In the genomic region with DNA sequence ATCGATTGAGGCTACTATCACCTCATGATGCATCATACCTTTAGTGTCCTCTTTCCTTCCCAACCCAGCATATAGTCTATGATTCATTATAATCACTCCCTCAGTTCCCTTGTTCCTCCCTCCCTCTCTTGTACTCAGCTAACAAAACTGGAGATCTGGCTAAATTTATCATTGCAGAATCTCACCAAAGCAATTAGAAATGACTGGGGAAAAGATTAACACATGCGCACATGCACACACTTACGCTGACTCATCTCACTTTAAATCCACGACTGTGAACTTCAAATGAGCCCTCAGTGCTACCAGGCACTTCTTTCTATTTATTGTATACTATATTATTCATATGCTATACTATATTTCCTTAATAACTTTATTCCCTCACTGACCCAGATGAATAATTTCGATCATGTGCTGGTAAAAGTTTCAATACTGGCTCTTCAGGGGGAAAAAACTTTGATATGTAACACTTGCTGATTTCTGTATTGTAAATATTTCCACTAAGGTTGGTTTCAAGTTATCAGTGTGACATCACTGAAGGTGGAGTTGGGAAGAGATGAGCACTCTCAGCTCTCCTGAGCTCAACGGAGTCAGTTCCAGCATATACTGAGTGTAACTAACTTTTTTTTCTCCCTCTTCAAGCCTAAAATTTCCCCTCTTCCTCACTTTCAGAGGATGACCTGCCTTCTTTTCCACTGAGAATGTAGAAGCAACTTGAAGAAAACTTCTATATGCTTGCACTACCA, we compare ENCODE assay signal across 1 cellular context.
TF ChIP-seq lines count a peak whose summit lies in the region.

No MANE protein-coding gene starts in this region.

TF ChIP-seq in IMR-90, 13 proteins besides CTCF, POLR2A, EP300 and RAD21:
- TF ChIP-seq NFE2L2 (IDR thresholded peaks at IDR 0.05; ENCODE audit: low read depth, low read length) (no peak), CEBPB (IDR thresholded peaks at IDR 0.05; ENCODE audit: low read depth, low read length) (no peak), RFX5 (IDR thresholded peaks at IDR 0.05; ENCODE audit: low read depth, low read length) (no peak), RCOR1 (IDR thresholded peaks at IDR 0.05; ENCODE audit: insufficient replicate concordance, low read length) (no peak), MXI1 (IDR thresholded peaks at IDR 0.05; ENCODE audit: borderline replicate concordance, low read depth, low read length) (no peak), BHLHE40 (IDR thresholded peaks at IDR 0.05; ENCODE audit: low read depth, low read length) (no peak), MAFK (IDR thresholded peaks at IDR 0.05; ENCODE audit: low read depth, low read length) (no peak), MAZ (IDR thresholded peaks at IDR 0.05; ENCODE audit: borderline replicate concordance, low read depth, low read length) (no peak), SMC3 (IDR thresholded peaks at IDR 0.05; ENCODE audit: low read depth, low read length) (no peak), CHD1 (IDR thresholded peaks at IDR 0.05; ENCODE audit: low read depth, low read length) (no peak), FOS (IDR thresholded peaks at IDR 0.05; ENCODE audit: low read depth, low read length) (no peak), USF2 (IDR thresholded peaks at IDR 0.05; ENCODE audit: low read depth, low read length) (no peak)
- TF ChIP-seq, protein P1, sequence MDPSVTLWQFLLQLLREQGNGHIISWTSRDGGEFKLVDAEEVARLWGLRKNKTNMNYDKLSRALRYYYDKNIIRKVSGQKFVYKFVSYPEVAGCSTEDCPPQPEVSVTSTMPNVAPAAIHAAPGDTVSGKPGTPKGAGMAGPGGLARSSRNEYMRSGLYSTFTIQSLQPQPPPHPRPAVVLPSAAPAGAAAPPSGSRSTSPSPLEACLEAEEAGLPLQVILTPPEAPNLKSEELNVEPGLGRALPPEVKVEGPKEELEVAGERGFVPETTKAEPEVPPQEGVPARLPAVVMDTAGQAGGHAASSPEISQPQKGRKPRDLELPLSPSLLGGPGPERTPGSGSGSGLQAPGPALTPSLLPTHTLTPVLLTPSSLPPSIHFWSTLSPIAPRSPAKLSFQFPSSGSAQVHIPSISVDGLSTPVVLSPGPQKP (IDR thresholded peaks at IDR 0.05; ENCODE audit: borderline replicate concordance, low read depth, low read length) = no peak
